Comparison of ENCODE assay signal across 3 cellular contexts in genomic region chr16:12379318-12379717, GRCh38.
A peak's percentile ranks its signal among the peaks of the same experiment; 100 is the strongest.
TF ChIP-seq lines count a peak whose summit lies in the region.

No MANE protein-coding gene starts in this region.

TF ChIP-seq in liver, 16 proteins besides CTCF, POLR2A, EP300 and RAD21:
- TF ChIP-seq MAX (IDR thresholded peaks at IDR 0.05) (no peak), NR2F2 (IDR thresholded peaks at IDR 0.05) (no peak), HNF4A (conservative IDR thresholded peaks at IDR 0.05) (peak; percentile 41 to 43), RXRA (IDR thresholded peaks at IDR 0.05) (peak in 1 of 2 donors; percentile 9)

TF ChIP-seq in HepG2, 621 proteins besides CTCF, POLR2A, EP300 and RAD21:
- TF ChIP-seq ZMYM3 (CRISPR knock-in tag; IDR thresholded peaks at IDR 0.05) = no peak
- TF ChIP-seq PCBP1 (IDR thresholded peaks at IDR 0.05; ENCODE audit: borderline replicate concordance, low read depth, low read length) = no peak
- TF ChIP-seq ZNF790 (CRISPR knock-in tag; IDR thresholded peaks at IDR 0.05; ENCODE audit: borderline replicate concordance) = no peak
- no peak for TF ChIP-seq CBX2 (IDR thresholded peaks at IDR 0.05; ENCODE audit: low read depth, low read length)
- no peak for TF ChIP-seq CBX2 (CRISPR knock-in tag; IDR thresholded peaks at IDR 0.05; ENCODE audit: low read depth)
- TF ChIP-seq MTF2 (CRISPR knock-in tag; IDR thresholded peaks at IDR 0.05; ENCODE audit: borderline replicate concordance) = no peak
- TF ChIP-seq ZNF441 (CRISPR knock-in tag; IDR thresholded peaks at IDR 0.05; ENCODE audit: borderline replicate concordance) = no peak
- TF ChIP-seq ZNF484 (CRISPR knock-in tag; IDR thresholded peaks at IDR 0.05; ENCODE audit: borderline replicate concordance, low read depth) = no peak
- TF ChIP-seq FIP1L1 (IDR thresholded peaks at IDR 0.05; ENCODE audit: borderline replicate concordance, insufficient read depth, low read depth, low read length) = no peak
- TF ChIP-seq NR2C2 (CRISPR knock-in tag; IDR thresholded peaks at IDR 0.05; ENCODE audit: borderline replicate concordance) = no peak
- no peak for TF ChIP-seq MTA3 (CRISPR knock-in tag; IDR thresholded peaks at IDR 0.05)
- no peak for TF ChIP-seq SNAI1 (CRISPR knock-in tag; IDR thresholded peaks at IDR 0.05; ENCODE audit: borderline replicate concordance)
- no peak for TF ChIP-seq GZF1 (CRISPR knock-in tag; IDR thresholded peaks at IDR 0.05)
- TF ChIP-seq ZSCAN29 (CRISPR knock-in tag; conservative IDR thresholded peaks at IDR 0.05) = no peak
- no peak for TF ChIP-seq ZSCAN30 (CRISPR knock-in tag; IDR thresholded peaks at IDR 0.05)
- TF ChIP-seq ZNF138 (CRISPR knock-in tag; IDR thresholded peaks at IDR 0.05; ENCODE audit: low read depth) = no peak
- no peak for TF ChIP-seq ZNF512 (CRISPR knock-in tag; IDR thresholded peaks at IDR 0.05)
- no peak for TF ChIP-seq ZHX1 (CRISPR knock-in tag; IDR thresholded peaks at IDR 0.05; ENCODE audit: low read depth)
- no peak for TF ChIP-seq ZNF343 (CRISPR knock-in tag; IDR thresholded peaks at IDR 0.05)
- TF ChIP-seq ZNF282 (IDR thresholded peaks at IDR 0.05; ENCODE audit: partially characterized antibody) = no peak

TF ChIP-seq in K562, 482 proteins besides CTCF, POLR2A, EP300 and RAD21:
- TF ChIP-seq EZH2 (IDR thresholded peaks at IDR 0.05; ENCODE audit: borderline replicate concordance, low read depth, low read length) = no peak
- no peak for TF ChIP-seq TEAD1 (CRISPR knock-in tag; IDR thresholded peaks at IDR 0.05)
- TF ChIP-seq HES1 (IDR thresholded peaks at IDR 0.05; ENCODE audit: low read depth) = no peak
- no peak for TF ChIP-seq HMG20B (CRISPR knock-in tag; IDR thresholded peaks at IDR 0.05)
- no peak for TF ChIP-seq TAF9B (IDR thresholded peaks at IDR 0.05; ENCODE audit: partially characterized antibody)
- no peak for TF ChIP-seq GTF2B (IDR thresholded peaks at IDR 0.05; ENCODE audit: extremely low read depth, insufficient read length)
- TF ChIP-seq NFE2 (IDR thresholded peaks at IDR 0.05; ENCODE audit: low read depth) = no peak
- no peak for TF ChIP-seq POLR2AphosphoS5 (IDR thresholded peaks at IDR 0.05; ENCODE audit: control insufficient read depth, insufficient read depth, low read depth, low read length)
- TF ChIP-seq EGR1 (conservative IDR thresholded peaks at IDR 0.05) = no peak
- no peak for TF ChIP-seq MECOM (CRISPR knock-in tag; IDR thresholded peaks at IDR 0.05)
- no peak for TF ChIP-seq ZNF140 (CRISPR knock-in tag; IDR thresholded peaks at IDR 0.05)
- no peak for TF ChIP-seq ETV6 (IDR thresholded peaks at IDR 0.05; ENCODE audit: borderline replicate concordance in 1 of 2, low read depth in 2 of 2, low read length in 1 of 2)
- no peak for TF ChIP-seq ETV6 (CRISPR knock-in tag; IDR thresholded peaks at IDR 0.05; ENCODE audit: borderline replicate concordance)
- TF ChIP-seq ZBTB49 (CRISPR knock-in tag; IDR thresholded peaks at IDR 0.05; ENCODE audit: borderline replicate concordance) = no peak
